9 cellular contexts compared by ENCODE assay signal in the genomic region with DNA sequence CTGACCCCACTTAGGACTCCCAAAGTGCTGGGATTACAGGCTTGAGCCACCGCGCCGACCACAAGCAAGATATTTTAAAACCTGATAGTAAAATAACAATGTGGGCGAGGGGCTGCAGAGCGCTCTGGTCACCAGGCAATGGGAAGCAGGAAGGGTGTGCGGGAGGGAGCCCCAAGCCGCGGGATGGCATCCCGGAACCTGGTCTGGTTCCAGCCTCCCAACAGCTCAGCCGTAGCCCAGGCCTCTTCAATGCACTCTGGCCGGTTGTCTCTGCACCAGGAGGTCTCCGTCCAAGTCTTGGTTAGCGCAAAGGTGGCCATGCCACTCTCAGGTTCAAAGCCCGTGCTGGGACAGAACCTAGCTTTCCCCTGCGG. TPM values are rescaled to one million over a fixed set of nuclear protein-coding genes. Genes with fewer than 3 reads are reported as not detected.
DNase-seq lines count a peak whose midpoint lies in the region; ATAC-seq and TF ChIP-seq lines count a peak whose summit lies in the region.
"Had no signal": no experiment of that assay in that cellular context is flagged by ENCODE, and none has a peak within 500 bp of the region (broad histone marks: within the 10 kb centered on the region; RNA-seq: fewer than 3 reads in every experiment).

No MANE protein-coding gene starts in this region.

- peaks cover 32% of the 10 kb centered on the region for H3K36me3 ChIP-seq in lower lobe of right lung

- no peak for DNase-seq in activated T-cell treated with anti-CD3 and anti-CD28 coated beads, Interleukin-2, amount 50 U/mL, for 4 hours
- no peak for DNase-seq in activated T-cell treated with anti-CD3 and anti-CD28 coated beads, Interleukin-2, amount 50 U/mL, for 48 hours
- DNase-seq in lower lobe of right lung (peak; percentile 53), type B pancreatic cell (ENCODE audit: extremely low spot score, unreplicated experiment) (no peak), DMS53 treated with DMSO at 0.1 percent for 48 hours (lab: John Stamatoyannopoulos, UW; ENCODE audit: unreplicated experiment) (no peak)
- DNase-seq in stimulated activated naive CD4-positive, alpha-beta T cell treated with Interleukin-2 at 50 U/mL for 16 hours (lab: John Stamatoyannopoulos, UW), result no peak
- no peak for DNase-seq in activated CD4-positive, alpha-beta T cell treated with anti-CD3 and anti-CD28 coated beads for 1 hour

- peaks cover 2% of the 10 kb centered on the region for H3K4me1 Mint-ChIP-seq in activated T-cell treated with anti-CD3 and anti-CD28 coated beads, Interleukin-2, amount 50 U/mL, for 4 hours (ENCODE audit: low read depth)
- peaks cover under 1% of the 10 kb centered on the region for H3K4me1 Mint-ChIP-seq in type B pancreatic cell (ENCODE audit: unreplicated experiment)

- no peaks in the 10 kb centered on the region for H3K27me3 Mint-ChIP-seq in activated T-cell treated with anti-CD3 and anti-CD28 coated beads, Interleukin-2, amount 50 U/mL, for 4 hours (ENCODE audit: low read depth)
- H3K27me3 Mint-ChIP-seq in type B pancreatic cell, result peaks cover 52% of the 10 kb centered on the region

- ATAC-seq in activated T-cell treated with anti-CD3 and anti-CD28 coated beads, Interleukin-2, amount 50 U/mL, for 4 hours, result no peak
- peak in 1 of 2 donors; percentile 13 for ATAC-seq in lower lobe of right lung

- intact Hi-C loops in lower lobe of right lung (cut with DNase I), result no loop called here

- H3K4me1 ChIP-seq in lower lobe of right lung, result peaks cover 15% of the 10 kb centered on the region

- H3K27me3 ChIP-seq in lower lobe of right lung (ENCODE audit: low read depth), result no peaks in the 10 kb centered on the region

- H3K9me3 Mint-ChIP-seq in activated T-cell treated with anti-CD3 and anti-CD28 coated beads, Interleukin-2, amount 50 U/mL, for 4 hours, result no peaks in the 10 kb centered on the region
- no peaks in the 10 kb centered on the region for H3K9me3 Mint-ChIP-seq in type B pancreatic cell

- TF ChIP-seq CTCF in lower lobe of right lung (IDR thresholded peaks at IDR 0.05) (no peak), type B pancreatic cell (conservative IDR thresholded peaks at IDR 0.05) (no peak)

- H3K27ac ChIP-seq in angular gyrus (ENCODE audit: low read depth, low read length) (peak overlapping the region; percentile 88), lower lobe of right lung (peak overlapping the region; percentile 78)

- no peaks in the 10 kb centered on the region for H3K36me3 Mint-ChIP-seq in activated T-cell treated with anti-CD3 and anti-CD28 coated beads, Interleukin-2, amount 50 U/mL, for 4 hours (ENCODE audit: insufficient read depth)
- no peaks in the 10 kb centered on the region for H3K36me3 Mint-ChIP-seq in type B pancreatic cell

- no peak overlapping the region for H3K27ac Mint-ChIP-seq in type B pancreatic cell

- H3K4me3 ChIP-seq in lower lobe of right lung, result peak overlapping the region; percentile 76

- peak overlapping the region; percentile 61 for H3K4me3 Mint-ChIP-seq in activated T-cell treated with anti-CD3 and anti-CD28 coated beads, Interleukin-2, amount 50 U/mL, for 4 hours
- peak overlapping the region; percentile 69 for H3K4me3 Mint-ChIP-seq in type B pancreatic cell

- H3K9me3 ChIP-seq in lower lobe of right lung, result no peaks in the 10 kb centered on the region

RNA-seq across cellular contexts. Expression of a gene that starts 0.7 kb away (rescaled TPM):
- total RNA-seq in activated T-cell treated with anti-CD3 and anti-CD28 coated beads, Interleukin-2, amount 50 U/mL, for 4 hours, result 1 to 10 TPM; 5.6 to 8.4 (median 7.8) TPM
- total RNA-seq in lower lobe of right lung (29.7 TPM), type B pancreatic cell (ENCODE audit: low replicate concordance) (3.4 and 5.4 TPM in 2 replicates)

RNA-seq across cellular contexts. Expression of a gene that starts 6.3 kb away (rescaled TPM):
- 1 to 10 TPM; 3.6 to 5.5 (median 4.6) TPM for total RNA-seq in activated T-cell treated with anti-CD3 and anti-CD28 coated beads, Interleukin-2, amount 50 U/mL, for 4 hours
- total RNA-seq in lower lobe of right lung (0.86 TPM), type B pancreatic cell (ENCODE audit: low replicate concordance) (19.1 and 21.9 TPM in 2 replicates)

RNA-seq across cellular contexts. Expression of a gene that starts 10.2 kb away (rescaled TPM):
- 10 to 100 TPM; 30.7 to 34.0 (median 33.5) TPM for total RNA-seq in activated T-cell treated with anti-CD3 and anti-CD28 coated beads, Interleukin-2, amount 50 U/mL, for 4 hours
- total RNA-seq in lower lobe of right lung, result 41.9 TPM
- 50.3 and 58.9 TPM in 2 replicates for total RNA-seq in type B pancreatic cell (ENCODE audit: low replicate concordance)

RNA-seq across cellular contexts. Expression of a gene that starts 22.8 kb away (rescaled TPM):
- under 1 TPM in 1 of 3 donors, not detected in 2; 0.34 TPM for total RNA-seq in activated T-cell treated with anti-CD3 and anti-CD28 coated beads, Interleukin-2, amount 50 U/mL, for 4 hours
- total RNA-seq in lower lobe of right lung (0.62 TPM), type B pancreatic cell (ENCODE audit: low replicate concordance) (3.3 and 6.4 TPM in 2 replicates)
- total RNA-seq: NCI-H460 had no signal

RNA-seq across cellular contexts. Expression of a gene that starts 30.6 kb away (rescaled TPM):
- total RNA-seq in activated T-cell treated with anti-CD3 and anti-CD28 coated beads, Interleukin-2, amount 50 U/mL, for 4 hours, result 10 to 100 TPM; 15.1 to 33.0 (median 23.2) TPM
- total RNA-seq in lower lobe of right lung (124 TPM), type B pancreatic cell (ENCODE audit: low replicate concordance) (68.0 and 70.3 TPM in 2 replicates)
